Comparison of ENCODE assay signal across 1 cellular context in the genomic region with DNA sequence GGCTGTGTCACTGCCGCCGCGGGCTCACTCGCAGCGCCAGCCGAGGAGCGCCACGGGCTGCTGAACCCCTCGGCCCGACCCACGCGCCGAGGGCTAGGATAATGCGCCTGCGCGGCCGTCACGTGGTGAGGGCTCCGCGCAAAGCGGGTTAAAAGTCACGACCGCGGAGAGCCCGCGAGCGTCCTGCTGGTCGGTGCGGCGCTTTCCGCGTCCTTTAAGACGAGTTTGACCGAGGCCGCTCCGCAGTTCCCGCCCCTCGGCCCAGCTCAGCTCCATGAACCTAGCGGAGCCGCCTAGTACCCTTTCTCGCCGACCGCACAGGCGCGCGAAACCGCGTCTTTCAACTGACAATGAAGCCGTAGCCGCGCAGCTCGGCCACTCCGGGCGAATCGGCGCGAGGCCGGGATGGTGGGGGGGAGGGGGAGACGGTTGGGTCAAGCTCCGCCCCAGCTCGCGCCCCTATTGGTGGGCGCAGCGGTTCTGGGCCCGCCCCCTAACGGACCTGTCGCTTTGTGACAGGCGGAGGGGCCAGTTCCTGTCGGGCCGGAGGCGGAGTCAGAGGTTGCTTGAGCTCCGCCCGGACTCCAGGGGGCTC.
TF ChIP-seq lines count a peak whose summit lies in the region.

No MANE protein-coding gene starts in this region.

TF ChIP-seq in WTC11, 78 proteins besides CTCF, POLR2A, EP300 and RAD21 (continued from another document):
- TF ChIP-seq, protein P1, sequence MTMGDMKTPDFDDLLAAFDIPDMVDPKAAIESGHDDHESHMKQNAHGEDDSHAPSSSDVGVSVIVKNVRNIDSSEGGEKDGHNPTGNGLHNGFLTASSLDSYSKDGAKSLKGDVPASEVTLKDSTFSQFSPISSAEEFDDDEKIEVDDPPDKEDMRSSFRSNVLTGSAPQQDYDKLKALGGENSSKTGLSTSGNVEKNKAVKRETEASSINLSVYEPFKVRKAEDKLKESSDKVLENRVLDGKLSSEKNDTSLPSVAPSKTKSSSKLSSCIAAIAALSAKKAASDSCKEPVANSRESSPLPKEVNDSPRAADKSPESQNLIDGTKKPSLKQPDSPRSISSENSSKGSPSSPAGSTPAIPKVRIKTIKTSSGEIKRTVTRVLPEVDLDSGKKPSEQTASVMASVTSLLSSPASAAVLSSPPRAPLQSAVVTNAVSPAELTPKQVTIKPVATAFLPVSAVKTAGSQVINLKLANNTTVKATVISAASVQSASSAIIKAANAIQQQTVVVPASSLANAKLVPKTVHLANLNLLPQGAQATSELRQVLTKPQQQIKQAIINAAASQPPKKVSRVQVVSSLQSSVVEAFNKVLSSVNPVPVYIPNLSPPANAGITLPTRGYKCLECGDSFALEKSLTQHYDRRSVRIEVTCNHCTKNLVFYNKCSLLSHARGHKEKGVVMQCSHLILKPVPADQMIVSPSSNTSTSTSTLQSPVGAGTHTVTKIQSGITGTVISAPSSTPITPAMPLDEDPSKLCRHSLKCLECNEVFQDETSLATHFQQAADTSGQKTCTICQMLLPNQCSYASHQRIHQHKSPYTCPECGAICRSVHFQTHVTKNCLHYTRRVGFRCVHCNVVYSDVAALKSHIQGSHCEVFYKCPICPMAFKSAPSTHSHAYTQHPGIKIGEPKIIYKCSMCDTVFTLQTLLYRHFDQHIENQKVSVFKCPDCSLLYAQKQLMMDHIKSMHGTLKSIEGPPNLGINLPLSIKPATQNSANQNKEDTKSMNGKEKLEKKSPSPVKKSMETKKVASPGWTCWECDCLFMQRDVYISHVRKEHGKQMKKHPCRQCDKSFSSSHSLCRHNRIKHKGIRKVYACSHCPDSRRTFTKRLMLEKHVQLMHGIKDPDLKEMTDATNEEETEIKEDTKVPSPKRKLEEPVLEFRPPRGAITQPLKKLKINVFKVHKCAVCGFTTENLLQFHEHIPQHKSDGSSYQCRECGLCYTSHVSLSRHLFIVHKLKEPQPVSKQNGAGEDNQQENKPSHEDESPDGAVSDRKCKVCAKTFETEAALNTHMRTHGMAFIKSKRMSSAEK (CRISPR knock-in tag; IDR thresholded peaks at IDR 0.05; ENCODE audit: borderline replicate concordance) = no peak
- TF ChIP-seq OVOL2 (CRISPR knock-in tag; IDR thresholded peaks at IDR 0.05; ENCODE audit: borderline replicate concordance) (no peak; the same call in 1 of the 2 replicates), ZNF263 (CRISPR knock-in tag; IDR thresholded peaks at IDR 0.05; ENCODE audit: low read depth) (peak; percentile 43; the same call in 1 of the 2 replicates), CREB1 (CRISPR knock-in tag; IDR thresholded peaks at IDR 0.05) (peak; percentile 79), IRF2 (CRISPR knock-in tag; IDR thresholded peaks at IDR 0.05; ENCODE audit: borderline replicate concordance, low read depth) (no peak), HMGA2 (CRISPR knock-in tag; IDR thresholded peaks at IDR 0.05) (no peak), NFE2L1 (CRISPR knock-in tag; IDR thresholded peaks at IDR 0.05) (no peak), TEAD4 (CRISPR knock-in tag; IDR thresholded peaks at IDR 0.05) (peak; percentile 54; the same call in 1 of the 2 replicates)
- TF ChIP-seq, protein P2, sequence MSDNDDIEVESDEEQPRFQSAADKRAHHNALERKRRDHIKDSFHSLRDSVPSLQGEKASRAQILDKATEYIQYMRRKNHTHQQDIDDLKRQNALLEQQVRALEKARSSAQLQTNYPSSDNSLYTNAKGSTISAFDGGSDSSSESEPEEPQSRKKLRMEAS (CRISPR knock-in tag; IDR thresholded peaks at IDR 0.05) = peak; percentile 96
- TF ChIP-seq, protein P3, sequence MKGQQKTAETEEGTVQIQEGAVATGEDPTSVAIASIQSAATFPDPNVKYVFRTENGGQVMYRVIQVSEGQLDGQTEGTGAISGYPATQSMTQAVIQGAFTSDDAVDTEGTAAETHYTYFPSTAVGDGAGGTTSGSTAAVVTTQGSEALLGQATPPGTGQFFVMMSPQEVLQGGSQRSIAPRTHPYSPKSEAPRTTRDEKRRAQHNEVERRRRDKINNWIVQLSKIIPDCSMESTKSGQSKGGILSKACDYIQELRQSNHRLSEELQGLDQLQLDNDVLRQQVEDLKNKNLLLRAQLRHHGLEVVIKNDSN (CRISPR knock-in tag; IDR thresholded peaks at IDR 0.05) = peak; percentile 93
- TF ChIP-seq, protein P4, sequence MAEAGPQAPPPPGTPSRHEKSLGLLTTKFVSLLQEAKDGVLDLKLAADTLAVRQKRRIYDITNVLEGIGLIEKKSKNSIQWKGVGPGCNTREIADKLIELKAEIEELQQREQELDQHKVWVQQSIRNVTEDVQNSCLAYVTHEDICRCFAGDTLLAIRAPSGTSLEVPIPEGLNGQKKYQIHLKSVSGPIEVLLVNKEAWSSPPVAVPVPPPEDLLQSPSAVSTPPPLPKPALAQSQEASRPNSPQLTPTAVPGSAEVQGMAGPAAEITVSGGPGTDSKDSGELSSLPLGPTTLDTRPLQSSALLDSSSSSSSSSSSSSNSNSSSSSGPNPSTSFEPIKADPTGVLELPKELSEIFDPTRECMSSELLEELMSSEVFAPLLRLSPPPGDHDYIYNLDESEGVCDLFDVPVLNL (CRISPR knock-in tag; IDR thresholded peaks at IDR 0.05; ENCODE audit: borderline replicate concordance, low read depth) = peak; percentile 56; the same call in 1 of the 2 replicates
- TF ChIP-seq, protein P5, sequence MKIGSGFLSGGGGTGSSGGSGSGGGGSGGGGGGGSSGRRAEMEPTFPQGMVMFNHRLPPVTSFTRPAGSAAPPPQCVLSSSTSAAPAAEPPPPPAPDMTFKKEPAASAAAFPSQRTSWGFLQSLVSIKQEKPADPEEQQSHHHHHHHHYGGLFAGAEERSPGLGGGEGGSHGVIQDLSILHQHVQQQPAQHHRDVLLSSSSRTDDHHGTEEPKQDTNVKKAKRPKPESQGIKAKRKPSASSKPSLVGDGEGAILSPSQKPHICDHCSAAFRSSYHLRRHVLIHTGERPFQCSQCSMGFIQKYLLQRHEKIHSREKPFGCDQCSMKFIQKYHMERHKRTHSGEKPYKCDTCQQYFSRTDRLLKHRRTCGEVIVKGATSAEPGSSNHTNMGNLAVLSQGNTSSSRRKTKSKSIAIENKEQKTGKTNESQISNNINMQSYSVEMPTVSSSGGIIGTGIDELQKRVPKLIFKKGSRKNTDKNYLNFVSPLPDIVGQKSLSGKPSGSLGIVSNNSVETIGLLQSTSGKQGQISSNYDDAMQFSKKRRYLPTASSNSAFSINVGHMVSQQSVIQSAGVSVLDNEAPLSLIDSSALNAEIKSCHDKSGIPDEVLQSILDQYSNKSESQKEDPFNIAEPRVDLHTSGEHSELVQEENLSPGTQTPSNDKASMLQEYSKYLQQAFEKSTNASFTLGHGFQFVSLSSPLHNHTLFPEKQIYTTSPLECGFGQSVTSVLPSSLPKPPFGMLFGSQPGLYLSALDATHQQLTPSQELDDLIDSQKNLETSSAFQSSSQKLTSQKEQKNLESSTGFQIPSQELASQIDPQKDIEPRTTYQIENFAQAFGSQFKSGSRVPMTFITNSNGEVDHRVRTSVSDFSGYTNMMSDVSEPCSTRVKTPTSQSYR (CRISPR knock-in tag; IDR thresholded peaks at IDR 0.05) = peak; percentile 95
- TF ChIP-seq, protein P6, sequence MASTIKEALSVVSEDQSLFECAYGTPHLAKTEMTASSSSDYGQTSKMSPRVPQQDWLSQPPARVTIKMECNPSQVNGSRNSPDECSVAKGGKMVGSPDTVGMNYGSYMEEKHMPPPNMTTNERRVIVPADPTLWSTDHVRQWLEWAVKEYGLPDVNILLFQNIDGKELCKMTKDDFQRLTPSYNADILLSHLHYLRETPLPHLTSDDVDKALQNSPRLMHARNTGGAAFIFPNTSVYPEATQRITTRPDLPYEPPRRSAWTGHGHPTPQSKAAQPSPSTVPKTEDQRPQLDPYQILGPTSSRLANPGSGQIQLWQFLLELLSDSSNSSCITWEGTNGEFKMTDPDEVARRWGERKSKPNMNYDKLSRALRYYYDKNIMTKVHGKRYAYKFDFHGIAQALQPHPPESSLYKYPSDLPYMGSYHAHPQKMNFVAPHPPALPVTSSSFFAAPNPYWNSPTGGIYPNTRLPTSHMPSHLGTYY (CRISPR knock-in tag; IDR thresholded peaks at IDR 0.05) = no peak
- TF ChIP-seq, protein P7, sequence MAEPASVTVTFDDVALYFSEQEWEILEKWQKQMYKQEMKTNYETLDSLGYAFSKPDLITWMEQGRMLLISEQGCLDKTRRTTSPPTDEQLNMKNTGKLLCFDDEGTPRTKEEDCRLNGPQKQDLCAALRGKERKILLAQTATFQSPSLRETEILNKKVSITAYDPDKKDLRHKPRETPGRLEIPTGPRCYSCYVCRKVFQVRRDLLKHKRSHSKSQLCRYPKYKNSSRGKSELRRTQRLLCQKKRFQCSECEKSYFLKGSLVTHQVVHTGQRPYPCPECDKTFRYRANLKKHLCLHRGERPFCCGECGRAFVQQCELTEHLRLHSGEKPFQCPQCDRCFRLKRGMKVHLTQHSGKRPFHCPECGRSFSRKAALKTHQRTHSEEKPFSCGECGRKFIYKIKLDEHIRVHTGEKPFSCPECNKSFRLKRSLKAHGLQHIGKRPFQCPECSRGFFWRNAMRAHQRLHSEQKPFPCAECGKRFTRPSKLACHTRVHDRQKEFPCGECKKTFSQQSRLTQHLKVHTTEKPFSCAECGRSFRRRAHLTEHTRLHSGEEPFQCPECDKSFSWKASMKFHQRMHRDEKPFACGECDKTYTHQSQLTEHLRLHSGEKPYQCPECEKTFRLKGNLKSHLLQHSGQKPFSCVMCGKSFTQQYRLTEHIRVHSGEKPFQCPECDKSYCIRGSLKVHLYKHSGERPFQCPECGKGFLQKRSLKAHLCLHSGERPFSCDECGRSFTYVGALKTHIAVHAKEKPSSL (CRISPR knock-in tag; conservative IDR thresholded peaks at IDR 0.05) = no peak
- TF ChIP-seq, protein P8, sequence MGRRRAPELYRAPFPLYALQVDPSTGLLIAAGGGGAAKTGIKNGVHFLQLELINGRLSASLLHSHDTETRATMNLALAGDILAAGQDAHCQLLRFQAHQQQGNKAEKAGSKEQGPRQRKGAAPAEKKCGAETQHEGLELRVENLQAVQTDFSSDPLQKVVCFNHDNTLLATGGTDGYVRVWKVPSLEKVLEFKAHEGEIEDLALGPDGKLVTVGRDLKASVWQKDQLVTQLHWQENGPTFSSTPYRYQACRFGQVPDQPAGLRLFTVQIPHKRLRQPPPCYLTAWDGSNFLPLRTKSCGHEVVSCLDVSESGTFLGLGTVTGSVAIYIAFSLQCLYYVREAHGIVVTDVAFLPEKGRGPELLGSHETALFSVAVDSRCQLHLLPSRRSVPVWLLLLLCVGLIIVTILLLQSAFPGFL (CRISPR knock-in tag; IDR thresholded peaks at IDR 0.05; ENCODE audit: borderline replicate concordance) = peak; percentile 24; the same call in 1 of the 2 replicates
- TF ChIP-seq, protein P9, sequence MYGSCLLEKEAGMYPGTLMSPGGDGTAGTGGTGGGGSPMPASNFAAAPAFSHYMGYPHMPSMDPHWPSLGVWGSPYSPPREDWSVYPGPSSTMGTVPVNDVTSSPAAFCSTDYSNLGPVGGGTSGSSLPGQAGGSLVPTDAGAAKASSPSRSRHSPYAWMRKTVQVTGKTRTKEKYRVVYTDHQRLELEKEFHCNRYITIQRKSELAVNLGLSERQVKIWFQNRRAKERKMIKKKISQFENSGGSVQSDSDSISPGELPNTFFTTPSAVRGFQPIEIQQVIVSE (CRISPR knock-in tag; IDR thresholded peaks at IDR 0.05; ENCODE audit: borderline replicate concordance) = no peak
- TF ChIP-seq, protein P10, sequence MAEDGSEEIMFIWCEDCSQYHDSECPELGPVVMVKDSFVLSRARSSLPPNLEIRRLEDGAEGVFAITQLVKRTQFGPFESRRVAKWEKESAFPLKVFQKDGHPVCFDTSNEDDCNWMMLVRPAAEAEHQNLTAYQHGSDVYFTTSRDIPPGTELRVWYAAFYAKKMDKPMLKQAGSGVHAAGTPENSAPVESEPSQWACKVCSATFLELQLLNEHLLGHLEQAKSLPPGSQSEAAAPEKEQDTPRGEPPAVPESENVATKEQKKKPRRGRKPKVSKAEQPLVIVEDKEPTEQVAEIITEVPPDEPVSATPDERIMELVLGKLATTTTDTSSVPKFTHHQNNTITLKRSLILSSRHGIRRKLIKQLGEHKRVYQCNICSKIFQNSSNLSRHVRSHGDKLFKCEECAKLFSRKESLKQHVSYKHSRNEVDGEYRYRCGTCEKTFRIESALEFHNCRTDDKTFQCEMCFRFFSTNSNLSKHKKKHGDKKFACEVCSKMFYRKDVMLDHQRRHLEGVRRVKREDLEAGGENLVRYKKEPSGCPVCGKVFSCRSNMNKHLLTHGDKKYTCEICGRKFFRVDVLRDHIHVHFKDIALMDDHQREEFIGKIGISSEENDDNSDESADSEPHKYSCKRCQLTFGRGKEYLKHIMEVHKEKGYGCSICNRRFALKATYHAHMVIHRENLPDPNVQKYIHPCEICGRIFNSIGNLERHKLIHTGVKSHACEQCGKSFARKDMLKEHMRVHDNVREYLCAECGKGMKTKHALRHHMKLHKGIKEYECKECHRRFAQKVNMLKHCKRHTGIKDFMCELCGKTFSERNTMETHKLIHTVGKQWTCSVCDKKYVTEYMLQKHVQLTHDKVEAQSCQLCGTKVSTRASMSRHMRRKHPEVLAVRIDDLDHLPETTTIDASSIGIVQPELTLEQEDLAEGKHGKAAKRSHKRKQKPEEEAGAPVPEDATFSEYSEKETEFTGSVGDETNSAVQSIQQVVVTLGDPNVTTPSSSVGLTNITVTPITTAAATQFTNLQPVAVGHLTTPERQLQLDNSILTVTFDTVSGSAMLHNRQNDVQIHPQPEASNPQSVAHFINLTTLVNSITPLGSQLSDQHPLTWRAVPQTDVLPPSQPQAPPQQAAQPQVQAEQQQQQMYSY (CRISPR knock-in tag; IDR thresholded peaks at IDR 0.05) = peak; percentile 55
